Comparison of ENCODE assay signal across 28 cellular contexts in genomic region chr1:24605534-24606295, GRCh38. TPM values are rescaled to one million over a fixed set of nuclear protein-coding genes. Genes with fewer than 3 reads are reported as not detected.
"Had no signal": no experiment of that assay in that cellular context is flagged by ENCODE, and none has a peak within 500 bp of the region (broad histone marks: within the 10 kb centered on the region; RNA-seq: fewer than 3 reads in every experiment).

No MANE protein-coding gene starts in this region.

- H3K4me1 ChIP-seq: ascending aorta had no signal

- H3K27ac ChIP-seq: ascending aorta, body of pancreas, Peyer's patch, RWPE1, SJSA1 had no signal

- H3K36me3 ChIP-seq: ascending aorta, Peyer's patch, SJSA1 had no signal

- H3K27me3 ChIP-seq: ascending aorta, body of pancreas, Peyer's patch, SJSA1 had no signal

- DNase-seq: activated CD4-positive, alpha-beta T cell treated with anti-CD3 and anti-CD28 coated beads for 1 hour; activated CD4-positive, alpha-beta T cell treated with anti-CD3 and anti-CD28 coated beads, Interleukin-2, amount 10 ng/mL, durations not matched to agents 24 days and 14 days; activated CD4-positive, alpha-beta T cell treated with anti-CD3 and anti-CD28 coated beads, Interleukin-2, amount 50 U/mL, for 48 hours; activated CD8-positive, alpha-beta memory T cell treated with anti-CD3 and anti-CD28 coated beads, Interleukin-2, amount 10 ng/mL, durations not matched to agents 7 days and 5 days; activated effector memory CD4-positive, alpha-beta T cell treated with Interleukin-2 at 50 U/mL for 16 hours; activated naive CD4-positive, alpha-beta T cell treated with Interleukin-2 at 50 U/mL for 16 hours; activated naive CD8-positive, alpha-beta T cell treated with anti-CD3 and anti-CD28 coated beads, Interleukin-2, amount 50 U/mL, for 24 hours; activated T-cell treated with anti-CD3 and anti-CD28 coated beads, Interleukin-2, amount 50 U/mL, for 24 hours; amniotic stem cell; body of pancreas; Kasumi-1; KBM-7; NCI-H1105 treated with DMSO at 0.1 percent for 48 hours; NCI-H1436 treated with DMSO at 0.1 percent for 48 hours; NCI-H187; NCI-H2081; NCI-H446; NCI-H524; Peyer's patch; Right ventricle myocardium superior; SW 1271 had no signal

- ATAC-seq: activated CD8-positive, alpha-beta memory T cell treated with anti-CD3 and anti-CD28 coated beads, Interleukin-2, amount 10 ng/mL, durations not matched to agents 7 days and 5 days; activated naive CD4-positive, alpha-beta T cell treated with anti-CD3 and anti-CD28 coated beads, Interleukin-2, amount 50 U/mL, for 72 hours; activated naive CD8-positive, alpha-beta T cell treated with anti-CD3 and anti-CD28 coated beads, Interleukin-2, amount 50 U/mL, for 24 hours; body of pancreas; SK-N-SH treated with all-trans-retinoic acid at 6 μM for 48 hours had no signal

- H3K4me3 ChIP-seq: ascending aorta, body of pancreas, Peyer's patch, SJSA1 had no signal

- H3K9me3 ChIP-seq: ascending aorta, body of pancreas, Peyer's patch, SJSA1 had no signal

RNA-seq across cellular contexts. Expression of gene NCMAP, which starts 49.8 kb away (rescaled TPM):
- total RNA-seq: activated CD4-positive, alpha-beta T cell treated with anti-CD3 and anti-CD28 coated beads, Interleukin-2, amount 10 ng/mL, durations not matched to agents 24 days and 14 days; activated CD8-positive, alpha-beta memory T cell treated with anti-CD3 and anti-CD28 coated beads, Interleukin-2, amount 10 ng/mL, durations not matched to agents 7 days and 5 days; activated T-helper 1 cell treated with anti-CD3 and anti-CD28 coated beads, Interleukin-12 subunit alpha, Interleukin-12 subunit beta, Interleukin-2, Interleukin-4 antibody, amounts not matched to agents 30 ng/mL and 10 ng/mL and 1 ng/mL, durations not matched to agents 14 hours and 24 hours and 36 hours; ascending aorta; T-helper 1 cell treated with Interleukin-12 subunit alpha and Interleukin-12 subunit beta and Interleukin-4 antibody, amounts not matched to agents 30 ng/mL and 1 ng/mL, for 36 hours had no signal
